ENCODE assay signal across 19 cellular contexts in the genomic region with DNA sequence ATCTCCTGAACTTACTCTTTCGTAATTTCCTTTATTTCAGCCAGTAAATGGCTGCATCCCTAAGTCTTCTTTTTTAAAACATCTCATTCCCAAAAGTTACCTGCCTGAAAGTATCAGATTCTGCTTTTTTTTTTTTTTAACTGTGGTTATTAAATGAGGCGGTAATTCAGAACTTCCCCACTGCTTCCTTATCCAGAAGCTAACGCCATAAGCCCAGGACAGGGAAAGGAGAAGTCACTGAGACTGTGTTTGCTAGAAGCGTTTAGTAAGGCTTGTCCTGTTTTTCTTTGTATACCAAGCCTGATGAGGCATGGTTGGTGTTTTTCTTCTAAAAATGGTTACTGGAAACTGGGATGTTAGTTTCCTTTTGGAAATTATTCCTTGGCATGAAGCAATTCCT.
DNase-seq lines count a peak whose midpoint lies in the region; ATAC-seq and TF ChIP-seq lines count a peak whose summit lies in the region.
"Had no signal": no experiment of that assay in that cellular context is flagged by ENCODE, and none has a peak within 500 bp of the region (broad histone marks: within the 10 kb centered on the region; RNA-seq: fewer than 3 reads in every experiment).

No MANE protein-coding gene starts in this region.

- H3K4me3 Mint-ChIP-seq in T-helper 1 cell treated with Interleukin-12 subunit alpha and Interleukin-12 subunit beta and Interleukin-4 antibody, amounts not matched to agents 30 μg/mL and 1 μg/mL, for 36 hours: no peak overlapping the region
- peak overlapping the region; percentile 89 for H3K4me3 Mint-ChIP-seq in activated T-helper 17 cell treated with anti-CD3 and anti-CD28 coated beads, Interleukin-2, amount 50 U/mL, for 72 hours
- H3K4me3 Mint-ChIP-seq in natural killer cell: peak overlapping the region; percentile 64
- H3K4me3 Mint-ChIP-seq: HFFc6 had no signal

- H3K27ac Mint-ChIP-seq in T-helper 1 cell treated with Interleukin-12 subunit alpha and Interleukin-12 subunit beta and Interleukin-4 antibody, amounts not matched to agents 30 μg/mL and 1 μg/mL, for 36 hours: peak overlapping the region; percentile 50
- peak overlapping the region; percentile 71 for H3K27ac Mint-ChIP-seq in activated T-helper 17 cell treated with anti-CD3 and anti-CD28 coated beads, Interleukin-2, amount 50 U/mL, for 72 hours
- no peak overlapping the region for H3K27ac Mint-ChIP-seq in natural killer cell
- H3K27ac Mint-ChIP-seq: HFFc6 had no signal

- H3K4me1 Mint-ChIP-seq in T-helper 1 cell treated with Interleukin-12 subunit alpha and Interleukin-12 subunit beta and Interleukin-4 antibody, amounts not matched to agents 30 μg/mL and 1 μg/mL, for 36 hours (ENCODE audit: low read depth): peaks cover 84% of the 10 kb centered on the region
- H3K4me1 Mint-ChIP-seq in activated T-helper 17 cell treated with anti-CD3 and anti-CD28 coated beads, Interleukin-2, amount 50 U/mL, for 72 hours: peaks cover 75% of the 10 kb centered on the region
- H3K4me1 Mint-ChIP-seq in natural killer cell: peaks cover 94 to 95% of the 10 kb centered on the region in 2 donors

- ATAC-seq in activated T-helper 17 cell treated with anti-CD3 and anti-CD28 coated beads, Interleukin-2, amount 50 U/mL, for 72 hours (replicated peaks): no peak
- no peak for ATAC-seq in natural killer cell
- ATAC-seq: HepG2, lower lobe of right lung, Right ventricle myocardium inferior had no signal

- intact Hi-C loops in natural killer cell (cut with micrococcal nuclease): loop anchor here (5.0 kb wide), 1 partner anchor 37 kb away; no protein-coding TSS in a partner anchor

- H3K27me3 Mint-ChIP-seq in T-helper 1 cell treated with Interleukin-12 subunit alpha and Interleukin-12 subunit beta and Interleukin-4 antibody, amounts not matched to agents 30 μg/mL and 1 μg/mL, for 36 hours (ENCODE audit: low read depth): no peaks in the 10 kb centered on the region
- no peaks in the 10 kb centered on the region for H3K27me3 Mint-ChIP-seq in activated T-helper 17 cell treated with anti-CD3 and anti-CD28 coated beads, Interleukin-2, amount 50 U/mL, for 72 hours
- no peaks in the 10 kb centered on the region for H3K27me3 Mint-ChIP-seq in natural killer cell (ENCODE audit: low read depth in 2 of 2)

- TF ChIP-seq CTCF in natural killer cell (IDR thresholded peaks at IDR 0.05): no peak

- H3K9me3 Mint-ChIP-seq in T-helper 1 cell treated with Interleukin-12 subunit alpha and Interleukin-12 subunit beta and Interleukin-4 antibody, amounts not matched to agents 30 μg/mL and 1 μg/mL, for 36 hours: no peaks in the 10 kb centered on the region
- H3K9me3 Mint-ChIP-seq in activated T-helper 17 cell treated with anti-CD3 and anti-CD28 coated beads, Interleukin-2, amount 50 U/mL, for 72 hours: no peaks in the 10 kb centered on the region
- no peaks in the 10 kb centered on the region for H3K9me3 Mint-ChIP-seq in natural killer cell

- DNase-seq in T-helper 1 cell: no peak
- DNase-seq in Kasumi-1 (lab: John Stamatoyannopoulos, UW): peak; percentile 73 to 77
- no peak for DNase-seq in natural killer cell
- DNase-seq in GM19240 (ENCODE audit: insufficient read length, low spot score): no peak
- DNase-seq in NCI-H2171 treated with DMSO at 0.1 percent for 48 hours (lab: John Stamatoyannopoulos, UW): no peak
- DNase-seq in hypothalamus (lab: John Stamatoyannopoulos, UW): no peak
- DNase-seq: activated CD4-positive, alpha-beta T cell treated with anti-CD3 and anti-CD28 coated beads, Interleukin-2, amount 50 U/mL, for 4 hours; activated T-cell treated with anti-CD3 and anti-CD28 coated beads, Interleukin-2, amount 50 U/mL, for 1 hour; HFFc6; kidney; lower lobe of right lung; NCI-H1436; NCI-H526; spleen; stimulated activated CD4-positive, alpha-beta T cell treated with anti-CD3 and anti-CD28 coated beads, Interleukin-4, amount 100 ng/mL, for 24 hours had no signal

- H3K36me3 Mint-ChIP-seq in T-helper 1 cell treated with Interleukin-12 subunit alpha and Interleukin-12 subunit beta and Interleukin-4 antibody, amounts not matched to agents 30 μg/mL and 1 μg/mL, for 36 hours (ENCODE audit: low read depth): peaks cover 66% of the 10 kb centered on the region
- H3K36me3 Mint-ChIP-seq in activated T-helper 17 cell treated with anti-CD3 and anti-CD28 coated beads, Interleukin-2, amount 50 U/mL, for 72 hours (ENCODE audit: low read depth): no peaks in the 10 kb centered on the region
- H3K36me3 Mint-ChIP-seq in natural killer cell: no peaks in the 10 kb centered on the region

Comparison
In these comparisons a context has a peak if more than half of its experiments do, and no peak if none do; other contexts are left out.
1. H3K27ac Mint-ChIP-seq: peak in T-helper 1 cell treated with Interleukin-12 subunit alpha and Interleukin-12 subunit beta and Interleukin-4 antibody, amounts not matched to agents 30 μg/mL and 1 μg/mL, for 36 hours (single experiment) and activated T-helper 17 cell treated with anti-CD3 and anti-CD28 coated beads, Interleukin-2, amount 50 U/mL, for 72 hours (single experiment); none in natural killer cell (0 of 2).
2. DNase-seq: peak in Kasumi-1 (2 of 2); none in T-helper 1 cell (0 of 5), natural killer cell (single experiment), GM19240 (single experiment), NCI-H2171 treated with DMSO at 0.1 percent for 48 hours (single experiment) and hypothalamus (0 of 51).